ENCODE assay signal across 11 cellular contexts in the genomic region with DNA sequence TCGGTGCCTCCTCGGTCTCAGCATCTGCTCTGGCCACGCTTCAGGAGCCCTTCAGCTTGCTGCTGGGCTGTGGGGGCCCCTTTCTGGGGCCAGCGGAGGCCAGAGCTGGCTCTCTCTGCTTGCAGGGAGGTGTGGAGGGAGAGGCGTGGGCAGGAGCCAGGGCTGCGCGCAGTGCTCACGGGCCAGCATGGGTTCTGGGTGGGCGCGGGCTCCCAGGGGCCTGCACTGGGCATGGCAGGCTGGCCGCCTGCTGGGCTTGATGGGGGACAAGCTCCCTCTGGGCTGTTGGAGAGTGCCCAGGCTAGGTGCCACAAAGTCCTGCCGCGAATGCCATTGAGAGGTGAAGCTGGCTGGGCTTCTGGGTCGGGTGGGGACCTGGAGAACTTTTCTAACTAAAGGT.
"Had no signal": no experiment of that assay in that cellular context is flagged by ENCODE, and none has a peak within 500 bp of the region (broad histone marks: within the 10 kb centered on the region; RNA-seq: fewer than 3 reads in every experiment).

No MANE protein-coding gene starts in this region.

- H3K4me1 ChIP-seq: HAP-1 had no signal

- ATAC-seq: GM23338, HCT116 had no signal

- H3K9me3 ChIP-seq: HAP-1 had no signal

- H3K4me3 ChIP-seq: GM23248, GM23338, HAP-1 had no signal

- DNase-seq: GM23248, GOT3, H7, H9, HCEC 1CT, HFFc6 had no signal

- H3K36me3 ChIP-seq: HAP-1 had no signal

- H3K9ac ChIP-seq: GM23248 had no signal

- H3K27ac Mint-ChIP-seq: GM23338, H9, HFFc6 had no signal

- H3K27ac ChIP-seq: GM23248 had no signal

- H3K4me3 Mint-ChIP-seq: GM23338, H9, HFFc6 had no signal

- FAIRE-seq: H1, H54 had no signal
